In genomic region chr6:110173506-110174132, GRCh38 we compare ENCODE assay signal across 23 cellular contexts. TPM values are rescaled to one million over a fixed set of nuclear protein-coding genes. Genes with fewer than 3 reads are reported as not detected.
DNase-seq lines count a peak whose midpoint lies in the region; ATAC-seq and TF ChIP-seq lines count a peak whose summit lies in the region.
"Had no signal": no experiment of that assay in that cellular context is flagged by ENCODE, and none has a peak within 500 bp of the region (broad histone marks: within the 10 kb centered on the region; RNA-seq: fewer than 3 reads in every experiment).

No MANE protein-coding gene starts in this region.

- H3K27ac ChIP-seq in WERI-Rb-1, result no peak overlapping the region
- no peak overlapping the region for H3K27ac ChIP-seq in esophagus squamous epithelium
- H3K27ac ChIP-seq in aorta (ENCODE audit: low read depth in 1 of 2, low read length in 2 of 2), result no peak overlapping the region
- H3K27ac ChIP-seq in gastroesophageal sphincter, result no peak overlapping the region
- H3K27ac ChIP-seq: BLaER1 treated with 17β-estradiol and CSF1 and Interleukin-3, amounts not matched to agents 10 nM and 100 nM; parathyroid adenoma; stomach had no signal

- intact Hi-C loops in esophagus squamous epithelium (cut with DNase I), result no loop called here
- intact Hi-C loops in aorta (cut with DNase I), result no loop called here

- H3K27me3 ChIP-seq in WERI-Rb-1 (ENCODE audit: insufficient read depth, low read depth, severe bottlenecking) (no peaks in the 10 kb centered on the region), esophagus squamous epithelium (no peaks in the 10 kb centered on the region), aorta (ENCODE audit: control insufficient read depth in 1 of 2, insufficient read depth in 2 of 2, low read length in 1 of 2) (no peaks in the 10 kb centered on the region), gastroesophageal sphincter (no peaks in the 10 kb centered on the region)
- H3K27me3 ChIP-seq: BLaER1 treated with 17β-estradiol and CSF1 and Interleukin-3, amounts not matched to agents 10 nM and 100 nM; stomach had no signal

- H3K4me3 ChIP-seq in WERI-Rb-1 (ENCODE audit: low read depth, low read length) (no peak overlapping the region), esophagus squamous epithelium (no peak overlapping the region), aorta (ENCODE audit: low read length in 2 of 2) (no peak overlapping the region), gastroesophageal sphincter (no peak overlapping the region)
- H3K4me3 ChIP-seq: BLaER1 treated with 17β-estradiol and CSF1 and Interleukin-3, amounts not matched to agents 10 nM and 100 nM; stomach had no signal

- TF ChIP-seq POLR2A in esophagus squamous epithelium (IDR thresholded peaks at IDR 0.05) (no peak), gastroesophageal sphincter (IDR thresholded peaks at IDR 0.05) (no peak)

- DNase-seq in AG08395 (ENCODE audit: low spot score), result peak; percentile 6
- peak; percentile 12 for DNase-seq in M059J (ENCODE audit: low read depth)
- peak; percentile 25 for DNase-seq in WERI-Rb-1
- peak; percentile 31 for DNase-seq in left kidney (ENCODE audit: low read depth, low spot score)
- DNase-seq in esophagus squamous epithelium (lab: John Stamatoyannopoulos, UW), result no peak
- DNase-seq in aorta, result no peak
- no peak for DNase-seq in activated effector memory CD4-positive, alpha-beta T cell treated with anti-CD3 and anti-CD28 coated beads, Interleukin-2, amount 50 U/mL, for 16 hours
- DNase-seq: activated CD4-positive, alpha-beta T cell treated with anti-CD3 and anti-CD28 coated beads, Interleukin-2, amount 50 U/mL, for 48 hours; activated naive CD4-positive, alpha-beta T cell; activated T-cell treated with anti-CD3 and anti-CD28 coated beads for 4 hours; KBM-7; mammary epithelial cell; natural killer cell; NCI-H2029; NCI-H446 treated with DMSO at 0.1 percent for 48 hours; SHP77 treated with DMSO at 0.1 percent for 48 hours; stimulated activated CD4-positive, alpha-beta T cell treated with anti-CD3 and anti-CD28 coated beads, Interleukin-1b, Interleukin-23, amount 100 ng/mL, for 48 hours; stomach; T-helper 2 cell had no signal

- no peaks in the 10 kb centered on the region for H3K9me3 ChIP-seq in WERI-Rb-1 (ENCODE audit: severe bottlenecking)
- H3K9me3 ChIP-seq in esophagus squamous epithelium, result no peaks in the 10 kb centered on the region
- H3K9me3 ChIP-seq in aorta (ENCODE audit: control insufficient read depth, low read length), result no peaks in the 10 kb centered on the region
- no peaks in the 10 kb centered on the region for H3K9me3 ChIP-seq in gastroesophageal sphincter
- H3K9me3 ChIP-seq: stomach had no signal

- TF ChIP-seq CTCF in WERI-Rb-1 (IDR thresholded peaks at IDR 0.05; ENCODE audit: low read depth, low read length) (no peak), esophagus squamous epithelium (IDR thresholded peaks at IDR 0.05) (no peak), gastroesophageal sphincter (IDR thresholded peaks at IDR 0.05) (no peak)

- ATAC-seq in aorta (ENCODE audit: low FRiP score) (no peak), gastroesophageal sphincter (no peak)
- ATAC-seq: natural killer cell, WTC11 had no signal

- 78 to 88% methylated on average over 4 of the region's 4 CpGs for WGBS in esophagus squamous epithelium, 2 donors
- WGBS in aorta, 2 donors, result 92% methylated on average over 4 of the region's 4 CpGs
- 89 to 95% methylated on average over 4 of the region's 4 CpGs for WGBS in gastroesophageal sphincter (ENCODE audit: low coverage in 1 of 2), 2 donors

- no peak for TF ChIP-seq EP300 in gastroesophageal sphincter (IDR thresholded peaks at IDR 0.05)

- H3K36me3 ChIP-seq in WERI-Rb-1 (no peaks in the 10 kb centered on the region), esophagus squamous epithelium (no peaks in the 10 kb centered on the region), aorta (ENCODE audit: control insufficient read depth in 1 of 2, insufficient read depth in 2 of 2, low read length in 1 of 2) (no peaks in the 10 kb centered on the region), gastroesophageal sphincter (no peaks in the 10 kb centered on the region)
- H3K36me3 ChIP-seq: stomach had no signal

- H3K4me1 ChIP-seq in esophagus squamous epithelium (peaks cover 0 to 13% (median 0%) of the 10 kb centered on the region in 3 donors), aorta (ENCODE audit: control insufficient read depth in 1 of 2, insufficient read depth in 2 of 2, low read length in 2 of 2) (no peaks in the 10 kb centered on the region), gastroesophageal sphincter (peaks cover 0 to 8% (median 0%) of the 10 kb centered on the region in 3 donors)
- H3K4me1 ChIP-seq: parathyroid adenoma had no signal

RNA-seq across cellular contexts. Expression of gene WASF1, which starts 5.9 kb away (rescaled TPM):
- total RNA-seq in M059J (2014; rRNA removed; shearing (Covaris generic)), result 25.2 and 26.2 TPM in 2 replicates
- total RNA-seq in esophagus squamous epithelium (10 to 100 TPM; 10.7 to 20.9 (median 16.3) TPM), aorta (10 to 100 TPM in 1 of 2 donors, 1 to 10 TPM in 1; 8.9 to 10.3 TPM), gastroesophageal sphincter (10 to 100 TPM; 11.8 to 27.7 (median 24.5) TPM)
- 1 to 10 TPM; 3.2 to 4.5 TPM for polyA plus RNA-seq in aorta

RNA-seq across cellular contexts. Expression of gene CDC40, which starts 6.6 kb away (rescaled TPM):
- 23.3 and 27.9 TPM in 2 replicates for total RNA-seq in M059J (2014; rRNA removed; shearing (Covaris generic))
- total RNA-seq in esophagus squamous epithelium (10 to 100 TPM in 3 of 4 donors, 1 to 10 TPM in 1; 6.9 to 19.3 (median 16.6) TPM), aorta (10 to 100 TPM; 16.1 to 20.0 TPM), gastroesophageal sphincter (10 to 100 TPM; 11.8 to 25.9 (median 18.3) TPM)
- polyA plus RNA-seq in aorta, result 1 to 10 TPM; 8.9 to 9.7 TPM

Comparison
In these comparisons a context has a peak if more than half of its experiments do, and no peak if none do; other contexts are left out.
1. DNase-seq: peak in AG08395 (single experiment), M059J (single experiment), WERI-Rb-1 (single experiment) and left kidney (single experiment); none in esophagus squamous epithelium (single experiment), aorta (0 of 2) and activated effector memory CD4-positive, alpha-beta T cell treated with anti-CD3 and anti-CD28 coated beads, Interleukin-2, amount 50 U/mL, for 16 hours (single experiment).